12 cellular contexts compared by ENCODE assay signal in genomic region chr2:126663184-126663963, GRCh38. TPM values are rescaled to one million over a fixed set of nuclear protein-coding genes. Genes with fewer than 3 reads are reported as not detected.
DNase-seq lines count a peak whose midpoint lies in the region; ATAC-seq and TF ChIP-seq lines count a peak whose summit lies in the region.
"Had no signal": no experiment of that assay in that cellular context is flagged by ENCODE, and none has a peak within 500 bp of the region (broad histone marks: within the 10 kb centered on the region; RNA-seq: fewer than 3 reads in every experiment).

No MANE protein-coding gene starts in this region.

- H3K27me3 ChIP-seq in CD4-positive, CD25-positive, alpha-beta regulatory T cell (ENCODE audit: control insufficient read depth, insufficient read depth, low read length) = no peaks in the 10 kb centered on the region

- TF ChIP-seq CTCF in nephron progenitor cell (IDR thresholded peaks at IDR 0.05) = no peak

- no peaks in the 10 kb centered on the region for H3K9me3 Mint-ChIP-seq in CD4-positive, CD25-positive, alpha-beta regulatory T cell
- H3K9me3 Mint-ChIP-seq in IgD-negative memory B cell (no peaks in the 10 kb centered on the region), nephron progenitor cell (no peaks in the 10 kb centered on the region)
- no peaks in the 10 kb centered on the region for H3K9me3 Mint-ChIP-seq in activated naive CD8-positive, alpha-beta T cell treated with anti-CD3 and anti-CD28 coated beads, Interleukin-2, amount 10 ng/mL, durations not matched to agents 7 days and 5 days

- no peaks in the 10 kb centered on the region for H3K36me3 ChIP-seq in CD4-positive, CD25-positive, alpha-beta regulatory T cell (ENCODE audit: control insufficient read depth, insufficient read depth, low read length)

- H3K9me3 ChIP-seq in CD4-positive, CD25-positive, alpha-beta regulatory T cell (ENCODE audit: control insufficient read depth in 2 of 2, low read length in 2 of 2) = no peaks in the 10 kb centered on the region

- POLR2A ChIA-PET in activated naive CD8-positive, alpha-beta T cell treated with anti-CD3 and anti-CD28 coated beads, Interleukin-2, amount 10 ng/mL, durations not matched to agents 7 days and 5 days (lab: Charles Lee) = interaction anchor here (0.6 to 1.9 kb wide), 4 partner anchors 8 to 431 kb away, joined by 3 to 8 read pairs (median 6); no protein-coding TSS in a partner anchor

- H3K4me3 ChIP-seq in CD4-positive, CD25-positive, alpha-beta regulatory T cell (ENCODE audit: low read depth, low read length) = peak overlapping the region; percentile 19
- H3K4me3 ChIP-seq: PC-9 had no signal

- H3K27ac Mint-ChIP-seq in CD4-positive, CD25-positive, alpha-beta regulatory T cell = peak overlapping the region; percentile 94 to 99 (median 96)
- H3K27ac Mint-ChIP-seq in IgD-negative memory B cell (peak overlapping the region; percentile 86 to 96 (median 88)), nephron progenitor cell (peak overlapping the region; percentile 69)
- H3K27ac Mint-ChIP-seq in activated naive CD8-positive, alpha-beta T cell treated with anti-CD3 and anti-CD28 coated beads, Interleukin-2, amount 10 ng/mL, durations not matched to agents 7 days and 5 days = peak overlapping the region; percentile 98

- H3K4me1 Mint-ChIP-seq in CD4-positive, CD25-positive, alpha-beta regulatory T cell = peaks cover 26 to 96% (median 64%) of the 10 kb centered on the region in 4 donors
- H3K4me1 Mint-ChIP-seq in IgD-negative memory B cell (peaks cover 50 to 61% (median 57%) of the 10 kb centered on the region in 3 donors), nephron progenitor cell (peaks cover 99% of the 10 kb centered on the region)
- peaks cover 71% of the 10 kb centered on the region for H3K4me1 Mint-ChIP-seq in activated naive CD8-positive, alpha-beta T cell treated with anti-CD3 and anti-CD28 coated beads, Interleukin-2, amount 10 ng/mL, durations not matched to agents 7 days and 5 days

- H3K27me3 Mint-ChIP-seq in CD4-positive, CD25-positive, alpha-beta regulatory T cell = no peaks in the 10 kb centered on the region
- no peaks in the 10 kb centered on the region for H3K27me3 Mint-ChIP-seq in IgD-negative memory B cell
- H3K27me3 Mint-ChIP-seq in activated naive CD8-positive, alpha-beta T cell treated with anti-CD3 and anti-CD28 coated beads, Interleukin-2, amount 10 ng/mL, durations not matched to agents 7 days and 5 days = no peaks in the 10 kb centered on the region
- H3K27me3 Mint-ChIP-seq in nephron progenitor cell (ENCODE audit: low read depth, poor library complexity) = peaks cover 4% of the 10 kb centered on the region

- peaks cover 24% of the 10 kb centered on the region for H3K36me3 Mint-ChIP-seq in CD4-positive, CD25-positive, alpha-beta regulatory T cell
- H3K36me3 Mint-ChIP-seq in IgD-negative memory B cell (peaks cover 4% of the 10 kb centered on the region), nephron progenitor cell (ENCODE audit: low read depth) (peaks cover 20% of the 10 kb centered on the region)
- peaks cover 32% of the 10 kb centered on the region for H3K36me3 Mint-ChIP-seq in activated naive CD8-positive, alpha-beta T cell treated with anti-CD3 and anti-CD28 coated beads, Interleukin-2, amount 10 ng/mL, durations not matched to agents 7 days and 5 days

- peak overlapping the region; percentile 72 to 85 (median 82) for H3K4me3 Mint-ChIP-seq in CD4-positive, CD25-positive, alpha-beta regulatory T cell
- H3K4me3 Mint-ChIP-seq in IgD-negative memory B cell = peak overlapping the region; percentile 61 to 88 (median 76)
- peak overlapping the region; percentile 71 for H3K4me3 Mint-ChIP-seq in activated naive CD8-positive, alpha-beta T cell treated with anti-CD3 and anti-CD28 coated beads, Interleukin-2, amount 10 ng/mL, durations not matched to agents 7 days and 5 days
- no peak overlapping the region for H3K4me3 Mint-ChIP-seq in nephron progenitor cell

- DNase-seq in CD4-positive, CD25-positive, alpha-beta regulatory T cell = no peak
- DNase-seq in activated naive CD8-positive, alpha-beta T cell treated with anti-CD3 and anti-CD28 coated beads, Interleukin-2, amount 10 ng/mL, durations not matched to agents 7 days and 5 days = no peak
- DNase-seq in nephron progenitor cell = no peak
- DNase-seq in iPS-NIHi7 (ENCODE audit: extremely low spot score) = no peak
- no peak for DNase-seq in DMS53 (lab: John Stamatoyannopoulos, UW)
- DNase-seq: left colon, NCI-H2227 treated with DMSO at 0.1 percent for 48 hours, PC-9 had no signal

- H3K4me1 ChIP-seq in CD4-positive, CD25-positive, alpha-beta regulatory T cell (ENCODE audit: control insufficient read depth, insufficient read depth, low read length, poor library complexity, severe bottlenecking) = peaks cover 77% of the 10 kb centered on the region

- no peak for ATAC-seq in CD4-positive, CD25-positive, alpha-beta regulatory T cell (ENCODE audit: low read depth in 2 of 2)
- no peak for ATAC-seq in activated naive CD8-positive, alpha-beta T cell treated with anti-CD3 and anti-CD28 coated beads, Interleukin-2, amount 10 ng/mL, durations not matched to agents 7 days and 5 days (ENCODE audit: low read depth)
- ATAC-seq in GM21360 (IDR thresholded peaks at IDR 0.05; ENCODE audit: unreplicated experiment) = no peak
- ATAC-seq in HG03457 (IDR thresholded peaks at IDR 0.05; ENCODE audit: unreplicated experiment) = no peak
- ATAC-seq: left colon had no signal

- H3K27ac ChIP-seq in CD4-positive, CD25-positive, alpha-beta regulatory T cell (ENCODE audit: insufficient read depth, low read length, poor library complexity, severe bottlenecking) = peak overlapping the region; percentile 76
- H3K27ac ChIP-seq: C4-2B, PC-9 had no signal

RNA-seq across cellular contexts. Expression of gene GYPC, which starts 7.4 kb away (rescaled TPM):
- total RNA-seq in CD4-positive, CD25-positive, alpha-beta regulatory T cell = 75.2 TPM
- 100 to 1,000 TPM; 157 to 210 (median 190) TPM for polyA plus RNA-seq in CD4-positive, CD25-positive, alpha-beta regulatory T cell
- 111 TPM for polyA plus RNA-seq in IgD-negative memory B cell
- 100 to 1,000 TPM; 132 to 137 TPM for total RNA-seq in activated naive CD8-positive, alpha-beta T cell treated with anti-CD3 and anti-CD28 coated beads, Interleukin-2, amount 10 ng/mL, durations not matched to agents 7 days and 5 days
- total RNA-seq: PC-9 had no signal
